In genomic region chr22:32528984-32529982, GRCh38 we compare ENCODE assay signal across 7 cellular contexts. TPM values are rescaled to one million over a fixed set of nuclear protein-coding genes. Genes with fewer than 3 reads are reported as not detected.
DNase-seq lines count a peak whose midpoint lies in the region; ATAC-seq and TF ChIP-seq lines count a peak whose summit lies in the region.

No MANE protein-coding gene starts in this region.

- no peak overlapping the region for H3K4me3 ChIP-seq in GM12865 (ENCODE audit: low read depth, low read length)
- no peak overlapping the region for H3K4me3 ChIP-seq in colonic mucosa

- peaks cover 12% of the 10 kb centered on the region for H3K4me1 ChIP-seq in colonic mucosa

- no peaks in the 10 kb centered on the region for H3K9me3 ChIP-seq in colonic mucosa

- H3K27ac ChIP-seq in colonic mucosa = no peak overlapping the region

- TF ChIP-seq CTCF in GM12865 (IDR thresholded peaks at IDR 0.05; ENCODE audit: insufficient read depth, low read depth, low read length, missing control alignments) (peak; percentile 72), colonic mucosa (IDR thresholded peaks at IDR 0.05) (peak; percentile 86)

- peak overlapping the region in 1 of 2 donors; percentile 56 for H3K9ac ChIP-seq in colonic mucosa (ENCODE audit: low read depth in 2 of 2, low read length in 2 of 2)

- H3K36me3 ChIP-seq in colonic mucosa = no peaks in the 10 kb centered on the region

- intact Hi-C loops in colonic mucosa (cut with DNase I) = loop anchor here (2.0 to 5.0 kb wide), 2 partner anchors 128 to 268 kb away; no protein-coding TSS in a partner anchor

- DNase-seq in GM12865 (ENCODE audit: low read depth) (peak; percentile 81), NCI-H1105 (lab: John Stamatoyannopoulos, UW) (peak; percentile 38), colonic mucosa (peak; percentile 84), left lobe of liver (ENCODE audit: low spot score) (peak; percentile 86)
- peak; percentile 50 to 52 for DNase-seq in activated CD4-positive, alpha-beta T cell treated with anti-CD3 and anti-CD28 coated beads for 4 hours
- peak; percentile 39 for DNase-seq in stimulated activated CD4-positive, alpha-beta T cell treated with anti-CD3 and anti-CD28 coated beads, Interleukin-1b, Interleukin-23, amount 100 ng/mL, for 4 hours (ENCODE audit: low read depth in 2 of 2)

- peak; percentile 94 for ATAC-seq in left lobe of liver
- ATAC-seq in GM21717 (IDR thresholded peaks at IDR 0.05; ENCODE audit: unreplicated experiment) = no peak

- no peaks in the 10 kb centered on the region for H3K27me3 ChIP-seq in colonic mucosa

RNA-seq across cellular contexts. Expression of gene FBXO7, which starts 54.7 kb away (rescaled TPM):
- total RNA-seq in colonic mucosa (10 to 100 TPM; 62.1 to 81.1 TPM), left lobe of liver (53.2 TPM)
